ENCODE assay signal across 8 cellular contexts in genomic region chr2:118088051-118089014, GRCh38. TPM values are rescaled to one million over a fixed set of nuclear protein-coding genes. Genes with fewer than 3 reads are reported as not detected.
DNase-seq lines count a peak whose midpoint lies in the region; ATAC-seq and TF ChIP-seq lines count a peak whose summit lies in the region.

Gene INSIG2 (plus strand): TSS chr2:118088471. CDS start chr2:118096557, 8,086 bp downstream.

- peak; percentile 97 for ATAC-seq in GM19035 (IDR thresholded peaks at IDR 0.05; ENCODE audit: unreplicated experiment)
- peak; percentile 96 for ATAC-seq in HG03354 (IDR thresholded peaks at IDR 0.05; ENCODE audit: poor library complexity, severe bottlenecking, unreplicated experiment)
- ATAC-seq in activated CD4-positive, CD25-positive, alpha-beta regulatory T cell treated with anti-CD3 and anti-CD28 coated beads, Interleukin-2, amount 50 U/mL, for 24 hours = peak; percentile 93

- peak; percentile 92 to 94 for DNase-seq in AML-193 (lab: John Stamatoyannopoulos, UW)
- peak; percentile 98 for DNase-seq in NCI-H446 treated with DMSO at 0.1 percent for 48 hours (lab: John Stamatoyannopoulos, UW)
- peak; percentile 90 to 97 for DNase-seq in cerebellar nuclear complex (lab: John Stamatoyannopoulos, UW)
- peak; percentile 96 for DNase-seq in kidney epithelial cell (ENCODE audit: low read depth)
- peak; percentile 88 to 93 for DNase-seq in stimulated activated CD4-positive, alpha-beta T cell treated with anti-CD3 and anti-CD28 coated beads, Interleukin-15, amount 100 ng/mL, for 48 hours (ENCODE audit: low read depth in 2 of 2)

- TF ChIP-seq CTCF in kidney epithelial cell (IDR thresholded peaks at IDR 0.05; ENCODE audit: insufficient read depth, low read length, poor library complexity, severe bottlenecking) = peak; percentile 16

- H3K27me3 ChIP-seq in kidney epithelial cell (ENCODE audit: control insufficient read depth, insufficient read depth, low read length) = no peaks in the 10 kb centered on the region

- H3K36me3 ChIP-seq in kidney epithelial cell (ENCODE audit: control insufficient read depth, insufficient read depth, low read length) = no peaks in the 10 kb centered on the region

- peak within 1 kb of the TSS; percentile 88 for H3K4me3 ChIP-seq in kidney epithelial cell (ENCODE audit: low read depth, low read length)

RNA-seq across cellular contexts. Expression of gene INSIG2, which starts in this region (rescaled TPM):
- 16.6 and 17.1 TPM in 2 replicates for total RNA-seq in kidney epithelial cell

Comparison
In these comparisons a context has a peak if more than half of its experiments do, and no peak if none do; other contexts are left out.
1. Peak in every context shown above with its lines: DNase-seq, ATAC-seq and H3K4me3 ChIP-seq.